In the genomic region with DNA sequence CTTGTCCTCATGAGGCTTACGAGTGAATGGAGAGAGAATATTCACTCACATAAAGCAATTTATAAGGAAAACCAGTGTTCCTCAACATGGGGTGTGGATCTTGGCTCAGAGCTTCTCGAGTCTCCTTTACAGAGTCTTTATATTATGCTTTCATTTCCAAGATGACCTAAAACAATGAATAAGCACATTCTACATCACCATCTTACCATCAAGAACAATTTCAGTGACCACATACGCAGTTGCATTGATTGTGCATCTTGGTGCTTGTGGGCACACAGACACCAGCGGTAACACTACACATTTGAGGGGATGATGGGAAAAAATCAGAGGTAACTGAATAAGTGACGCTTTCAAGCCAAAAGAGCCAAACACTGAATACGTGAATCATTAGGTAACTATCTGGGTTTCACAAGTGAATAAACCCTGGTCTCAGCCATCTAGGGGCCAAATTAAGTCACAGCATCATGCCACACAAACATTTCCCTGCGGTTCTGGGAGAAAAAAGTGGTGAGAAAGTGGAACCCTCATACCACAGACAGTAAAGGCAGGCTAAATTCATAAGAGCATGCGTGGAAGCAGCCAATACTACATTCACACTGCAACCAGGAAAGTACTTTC, we compare ENCODE assay signal across 1 cellular context.
TF ChIP-seq lines count a peak whose summit lies in the region.

No MANE protein-coding gene starts in this region.

TF ChIP-seq in SK-N-SH, 30 proteins besides CTCF, POLR2A, EP300 and RAD21 (continued from another document):
- TF ChIP-seq SMC3 (IDR thresholded peaks at IDR 0.05; ENCODE audit: low read depth, low read length) (no peak), FOSL2 (IDR thresholded peaks at IDR 0.05; ENCODE audit: borderline replicate concordance, low read depth) (no peak), TAF1 (IDR thresholded peaks at IDR 0.05; ENCODE audit: borderline replicate concordance, low read depth, low read length) (no peak), GATA2 (CRISPR knock-in tag; IDR thresholded peaks at IDR 0.05) (no peak), FOXM1 (IDR thresholded peaks at IDR 0.05; ENCODE audit: low read depth) (no peak), RCOR1 (IDR thresholded peaks at IDR 0.05; ENCODE audit: low read length) (no peak), POLR2AphosphoS5 (IDR thresholded peaks at IDR 0.05; ENCODE audit: low read depth, low read length) (no peak)
- TF ChIP-seq, protein P1, sequence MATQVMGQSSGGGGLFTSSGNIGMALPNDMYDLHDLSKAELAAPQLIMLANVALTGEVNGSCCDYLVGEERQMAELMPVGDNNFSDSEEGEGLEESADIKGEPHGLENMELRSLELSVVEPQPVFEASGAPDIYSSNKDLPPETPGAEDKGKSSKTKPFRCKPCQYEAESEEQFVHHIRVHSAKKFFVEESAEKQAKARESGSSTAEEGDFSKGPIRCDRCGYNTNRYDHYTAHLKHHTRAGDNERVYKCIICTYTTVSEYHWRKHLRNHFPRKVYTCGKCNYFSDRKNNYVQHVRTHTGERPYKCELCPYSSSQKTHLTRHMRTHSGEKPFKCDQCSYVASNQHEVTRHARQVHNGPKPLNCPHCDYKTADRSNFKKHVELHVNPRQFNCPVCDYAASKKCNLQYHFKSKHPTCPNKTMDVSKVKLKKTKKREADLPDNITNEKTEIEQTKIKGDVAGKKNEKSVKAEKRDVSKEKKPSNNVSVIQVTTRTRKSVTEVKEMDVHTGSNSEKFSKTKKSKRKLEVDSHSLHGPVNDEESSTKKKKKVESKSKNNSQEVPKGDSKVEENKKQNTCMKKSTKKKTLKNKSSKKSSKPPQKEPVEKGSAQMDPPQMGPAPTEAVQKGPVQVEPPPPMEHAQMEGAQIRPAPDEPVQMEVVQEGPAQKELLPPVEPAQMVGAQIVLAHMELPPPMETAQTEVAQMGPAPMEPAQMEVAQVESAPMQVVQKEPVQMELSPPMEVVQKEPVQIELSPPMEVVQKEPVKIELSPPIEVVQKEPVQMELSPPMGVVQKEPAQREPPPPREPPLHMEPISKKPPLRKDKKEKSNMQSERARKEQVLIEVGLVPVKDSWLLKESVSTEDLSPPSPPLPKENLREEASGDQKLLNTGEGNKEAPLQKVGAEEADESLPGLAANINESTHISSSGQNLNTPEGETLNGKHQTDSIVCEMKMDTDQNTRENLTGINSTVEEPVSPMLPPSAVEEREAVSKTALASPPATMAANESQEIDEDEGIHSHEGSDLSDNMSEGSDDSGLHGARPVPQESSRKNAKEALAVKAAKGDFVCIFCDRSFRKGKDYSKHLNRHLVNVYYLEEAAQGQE (IDR thresholded peaks at IDR 0.05; ENCODE audit: low read depth, low read length), result no peak
